8 cellular contexts compared by ENCODE assay signal in the genomic region with DNA sequence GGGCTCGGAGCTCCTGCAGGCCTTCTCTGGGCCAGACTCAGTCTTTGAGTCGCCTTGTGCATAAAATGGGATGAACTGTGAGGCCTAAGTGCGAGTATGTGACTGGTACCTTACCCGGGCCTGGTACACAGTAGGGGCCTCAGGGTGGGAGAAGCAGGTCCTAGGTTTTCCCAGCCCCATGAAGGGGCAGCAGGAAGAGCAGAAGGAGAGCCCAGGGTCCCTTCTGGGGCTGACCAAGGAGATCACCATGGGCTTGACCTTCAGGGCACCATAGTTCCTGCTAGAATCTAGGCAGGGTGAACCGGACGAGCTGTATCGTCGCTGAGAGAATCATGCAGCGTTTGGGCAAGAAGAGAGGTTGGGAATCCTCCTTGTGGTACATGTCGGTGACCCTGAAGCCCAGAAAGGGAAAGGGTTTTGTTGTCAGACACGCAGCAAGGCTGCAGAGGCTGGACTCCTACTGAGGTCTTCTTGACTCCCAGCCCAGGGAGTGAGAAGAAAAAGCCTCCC. TPM values are rescaled to one million over a fixed set of nuclear protein-coding genes. Genes with fewer than 3 reads are reported as not detected.
DNase-seq lines count a peak whose midpoint lies in the region; ATAC-seq lines count a peak whose summit lies in the region.

No MANE protein-coding gene starts in this region.

- H3K27me3 Mint-ChIP-seq in activated CD4-positive, alpha-beta T cell treated with anti-CD3 and anti-CD28 coated beads for 36 hours = no peaks in the 10 kb centered on the region
- H3K27me3 Mint-ChIP-seq in activated CD8-positive, alpha-beta T cell treated with anti-CD3 and anti-CD28 coated beads, Interleukin-2, amount 10 ng/mL, durations not matched to agents 7 days and 5 days (ENCODE audit: low read depth) = no peaks in the 10 kb centered on the region

- peaks cover 56% of the 10 kb centered on the region for H3K4me1 Mint-ChIP-seq in activated CD4-positive, alpha-beta T cell treated with anti-CD3 and anti-CD28 coated beads for 36 hours
- H3K4me1 Mint-ChIP-seq in activated CD8-positive, alpha-beta T cell treated with anti-CD3 and anti-CD28 coated beads, Interleukin-2, amount 10 ng/mL, durations not matched to agents 7 days and 5 days (ENCODE audit: low read depth) = peaks cover 87% of the 10 kb centered on the region

- peaks cover 33% of the 10 kb centered on the region for H3K36me3 Mint-ChIP-seq in activated CD4-positive, alpha-beta T cell treated with anti-CD3 and anti-CD28 coated beads for 36 hours (ENCODE audit: low read depth)
- H3K36me3 Mint-ChIP-seq in activated CD8-positive, alpha-beta T cell treated with anti-CD3 and anti-CD28 coated beads, Interleukin-2, amount 10 ng/mL, durations not matched to agents 7 days and 5 days (ENCODE audit: low read depth) = peaks cover 38% of the 10 kb centered on the region

- no peaks in the 10 kb centered on the region for H3K9me3 Mint-ChIP-seq in activated CD4-positive, alpha-beta T cell treated with anti-CD3 and anti-CD28 coated beads for 36 hours (ENCODE audit: low read depth)
- no peaks in the 10 kb centered on the region for H3K9me3 Mint-ChIP-seq in activated CD8-positive, alpha-beta T cell treated with anti-CD3 and anti-CD28 coated beads, Interleukin-2, amount 10 ng/mL, durations not matched to agents 7 days and 5 days (ENCODE audit: insufficient read depth)

- H3K27me3 ChIP-seq in thymus (ENCODE audit: control insufficient read depth, insufficient read depth) = no peaks in the 10 kb centered on the region

- peak overlapping the region; percentile 89 for H3K4me3 ChIP-seq in thymus (ENCODE audit: low read length)

- intact Hi-C loops in activated CD4-positive, alpha-beta T cell treated with anti-CD3 and anti-CD28 coated beads for 36 hours (cut with DNase I, micrococcal nuclease) = loop anchor here in 1 of 2 experiments (1.0 to 10.0 kb wide), 6 partner anchors 29 to 912 kb away; a partner anchor contains a TSS

- no peak for DNase-seq in activated CD4-positive, alpha-beta T cell treated with anti-CD3 and anti-CD28 coated beads for 36 hours
- no peak for DNase-seq in activated CD4-positive, alpha-beta T cell treated with anti-CD3 and anti-CD28 coated beads, Interleukin-2, amount 50 U/mL, for 48 hours
- DNase-seq in activated CD8-positive, alpha-beta T cell treated with anti-CD3 and anti-CD28 coated beads, Interleukin-2, amount 10 ng/mL, durations not matched to agents 7 days and 5 days = no peak
- DNase-seq in islet precursor cell (peak; percentile 82), T1000 (lab: John Stamatoyannopoulos, UW) (no peak), AG08395 (ENCODE audit: low spot score) (no peak)

- no peaks in the 10 kb centered on the region for H3K9me3 ChIP-seq in thymus (ENCODE audit: control insufficient read depth)

- no peak for ATAC-seq in activated CD4-positive, alpha-beta T cell treated with anti-CD3 and anti-CD28 coated beads for 36 hours
- ATAC-seq in activated CD8-positive, alpha-beta T cell treated with anti-CD3 and anti-CD28 coated beads, Interleukin-2, amount 10 ng/mL, durations not matched to agents 7 days and 5 days = no peak
- no peak for ATAC-seq in HG03045 (IDR thresholded peaks at IDR 0.05; ENCODE audit: unreplicated experiment)

- POLR2A ChIA-PET in activated CD4-positive, alpha-beta T cell treated with anti-CD3 and anti-CD28 coated beads for 36 hours (lab: Charles Lee) = interaction anchor here (1.5 kb wide), 1 partner anchor 28 kb away, joined by 6 read pairs; a partner anchor contains a TSS
- POLR2A ChIA-PET in activated CD8-positive, alpha-beta T cell treated with anti-CD3 and anti-CD28 coated beads, Interleukin-2, amount 10 ng/mL, durations not matched to agents 7 days and 5 days (lab: Charles Lee) = interaction anchor here (0.7 kb wide), 1 partner anchor 9 kb away, joined by 4 read pairs; no protein-coding TSS in a partner anchor

- peaks cover 14% of the 10 kb centered on the region for H3K4me1 ChIP-seq in thymus (ENCODE audit: control insufficient read depth, insufficient read depth, low read length)

- WGBS in thymus = 78% methylated on average over 11 of the region's 11 CpGs

- peak overlapping the region; percentile 97 for H3K27ac ChIP-seq in thymus (ENCODE audit: low read depth)

- peak overlapping the region; percentile 80 for H3K27ac Mint-ChIP-seq in activated CD4-positive, alpha-beta T cell treated with anti-CD3 and anti-CD28 coated beads for 36 hours
- H3K27ac Mint-ChIP-seq in activated CD8-positive, alpha-beta T cell treated with anti-CD3 and anti-CD28 coated beads, Interleukin-2, amount 10 ng/mL, durations not matched to agents 7 days and 5 days = peak overlapping the region; percentile 83

- CTCF ChIA-PET in activated CD4-positive, alpha-beta T cell treated with anti-CD3 and anti-CD28 coated beads for 36 hours (lab: Charles Lee) = interaction anchor here (0.7 kb wide), 1 partner anchor 48 kb away, joined by 3 read pairs; no protein-coding TSS in a partner anchor
- CTCF ChIA-PET in activated CD8-positive, alpha-beta T cell treated with anti-CD3 and anti-CD28 coated beads, Interleukin-2, amount 10 ng/mL, durations not matched to agents 7 days and 5 days (lab: Charles Lee) = interaction anchor here (0.9 kb wide), 1 partner anchor 8 kb away, joined by 3 read pairs; no protein-coding TSS in a partner anchor

- H3K4me3 Mint-ChIP-seq in activated CD4-positive, alpha-beta T cell treated with anti-CD3 and anti-CD28 coated beads for 36 hours = peak overlapping the region; percentile 80
- peak overlapping the region; percentile 57 for H3K4me3 Mint-ChIP-seq in activated CD8-positive, alpha-beta T cell treated with anti-CD3 and anti-CD28 coated beads, Interleukin-2, amount 10 ng/mL, durations not matched to agents 7 days and 5 days

- H3K36me3 ChIP-seq in thymus (ENCODE audit: control insufficient read depth, insufficient read depth) = peaks cover 29% of the 10 kb centered on the region

RNA-seq across cellular contexts. Expression of a gene that starts 0.4 kb away (rescaled TPM):
- 10 to 100 TPM; 67.2 to 68.4 TPM for total RNA-seq in activated CD4-positive, alpha-beta T cell treated with anti-CD3 and anti-CD28 coated beads for 36 hours
- 100 to 1,000 TPM; 125 to 126 TPM for total RNA-seq in activated CD8-positive, alpha-beta T cell treated with anti-CD3 and anti-CD28 coated beads, Interleukin-2, amount 10 ng/mL, durations not matched to agents 7 days and 5 days
- 116 TPM for polyA plus RNA-seq in thymus

RNA-seq across cellular contexts. Expression of a gene that starts 28.6 kb away (rescaled TPM):
- 100 to 1,000 TPM; 258 to 336 TPM for total RNA-seq in activated CD4-positive, alpha-beta T cell treated with anti-CD3 and anti-CD28 coated beads for 36 hours
- total RNA-seq in activated CD8-positive, alpha-beta T cell treated with anti-CD3 and anti-CD28 coated beads, Interleukin-2, amount 10 ng/mL, durations not matched to agents 7 days and 5 days = 100 to 1,000 TPM; 335 to 336 TPM
- 146 TPM for polyA plus RNA-seq in thymus

RNA-seq across cellular contexts. Expression of a gene that starts 45.8 kb away (rescaled TPM):
- not detected for total RNA-seq in activated CD4-positive, alpha-beta T cell treated with anti-CD3 and anti-CD28 coated beads for 36 hours
- total RNA-seq in activated CD8-positive, alpha-beta T cell treated with anti-CD3 and anti-CD28 coated beads, Interleukin-2, amount 10 ng/mL, durations not matched to agents 7 days and 5 days = not detected
- polyA plus RNA-seq in thymus = under 0.01 TPM
